In the genomic region with DNA sequence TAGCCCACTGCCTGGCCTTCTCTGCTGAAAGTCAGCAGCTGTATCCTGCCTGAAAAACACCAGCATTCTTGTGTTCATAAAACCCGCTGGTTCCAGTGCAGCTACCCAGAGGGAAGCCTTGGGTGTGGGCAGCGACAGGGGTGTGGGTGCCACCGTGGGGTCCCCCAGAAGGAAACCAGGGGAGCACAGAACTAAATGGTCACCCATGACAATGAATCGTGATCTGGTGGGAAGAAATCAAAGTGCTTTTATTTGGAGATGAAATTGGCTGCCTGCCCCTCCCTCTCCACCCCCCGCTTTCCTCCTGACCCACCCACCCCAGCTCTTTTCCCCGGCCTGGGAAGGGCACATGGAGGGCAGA, we compare ENCODE assay signal across 10 cellular contexts. TPM values are rescaled to one million over a fixed set of nuclear protein-coding genes. Genes with fewer than 3 reads are reported as not detected.
DNase-seq lines count a peak whose midpoint lies in the region; ATAC-seq, FAIRE-seq and TF ChIP-seq lines count a peak whose summit lies in the region.
"Had no signal": no experiment of that assay in that cellular context is flagged by ENCODE, and none has a peak within 500 bp of the region (broad histone marks: within the 10 kb centered on the region; RNA-seq: fewer than 3 reads in every experiment).

No MANE protein-coding gene starts in this region.

- no peak for TF ChIP-seq EP300 in sigmoid colon (IDR thresholded peaks at IDR 0.05)

- WGBS in sigmoid colon, 2 donors: 4 to 31% methylated on average over 6 of the region's 6 CpGs

- no peak for TF ChIP-seq CTCF in activated B cell treated with CpG ODN at 0.5 μM for 24 hours (IDR thresholded peaks at IDR 0.05)
- no peak for TF ChIP-seq CTCF in cardiac muscle cell (IDR thresholded peaks at IDR 0.05; ENCODE audit: low read depth, low read length)
- TF ChIP-seq CTCF in sigmoid colon (IDR thresholded peaks at IDR 0.05): no peak

- no peak overlapping the region for H3K4me3 Mint-ChIP-seq in activated B cell treated with CpG ODN at 0.5 μM for 24 hours

- H3K27ac Mint-ChIP-seq in activated B cell treated with CpG ODN at 0.5 μM for 24 hours: peak overlapping the region; percentile 22

- peaks cover 61% of the 10 kb centered on the region for H3K4me1 Mint-ChIP-seq in activated B cell treated with CpG ODN at 0.5 μM for 24 hours

- FAIRE-seq in GM18507 (lab: Jason Lieb, UNC): peak; percentile 69

- H3K27me3 ChIP-seq in cardiac muscle cell (no peaks in the 10 kb centered on the region), sigmoid colon (no peaks in the 10 kb centered on the region)

- intact Hi-C loops in activated B cell treated with CpG ODN at 0.5 μM for 24 hours (cut with micrococcal nuclease): loop anchor here (1.0 kb wide), 1 partner anchor 10 kb away; no protein-coding TSS in a partner anchor
- intact Hi-C loops in sigmoid colon (cut with DNase I): no loop called here

- H3K27ac ChIP-seq in cardiac muscle cell: peak overlapping the region; percentile 78
- H3K27ac ChIP-seq in sigmoid colon: peak overlapping the region; percentile 67 to 81 (median 75)
- H3K27ac ChIP-seq: VCaP had no signal

- ATAC-seq in activated B cell treated with CpG ODN at 0.5 μM for 24 hours (ENCODE audit: low read depth) (no peak), HG02885 (IDR thresholded peaks at IDR 0.05; ENCODE audit: poor library complexity, unreplicated experiment) (no peak), GM19035 (IDR thresholded peaks at IDR 0.05; ENCODE audit: unreplicated experiment) (no peak)

- H3K4me3 ChIP-seq in cardiac muscle cell (no peak overlapping the region), sigmoid colon (peak overlapping the region in 1 of 4 donors; percentile 27)

- POLR2A ChIA-PET in activated B cell treated with CpG ODN at 0.5 μM for 24 hours (lab: Charles Lee): interaction anchor here (0.8 kb wide), 1 partner anchor 13 kb away, joined by 3 read pairs; no protein-coding TSS in a partner anchor

- no peak for TF ChIP-seq POLR2A in sigmoid colon (IDR thresholded peaks at IDR 0.05)

- no peaks in the 10 kb centered on the region for H3K27me3 Mint-ChIP-seq in activated B cell treated with CpG ODN at 0.5 μM for 24 hours

- H3K9me3 Mint-ChIP-seq in activated B cell treated with CpG ODN at 0.5 μM for 24 hours: no peaks in the 10 kb centered on the region

- peaks cover 37% of the 10 kb centered on the region for H3K4me1 ChIP-seq in cardiac muscle cell (ENCODE audit: low read depth)
- H3K4me1 ChIP-seq in sigmoid colon: peaks cover 0 to 34% (median 20%) of the 10 kb centered on the region in 4 donors

- H3K9me3 ChIP-seq in cardiac muscle cell (ENCODE audit: low read depth) (no peaks in the 10 kb centered on the region), sigmoid colon (no peaks in the 10 kb centered on the region)

- peaks cover 12% of the 10 kb centered on the region for H3K36me3 Mint-ChIP-seq in activated B cell treated with CpG ODN at 0.5 μM for 24 hours (ENCODE audit: low read depth)

- no peak for DNase-seq in GM18507 (ENCODE audit: extremely low spot score, insufficient read length, low read depth)
- no peak for DNase-seq in activated B cell treated with CpG ODN at 0.5 μM for 24 hours
- peak in 1 of 2 donors; percentile 62 for DNase-seq in cardiac muscle cell (ENCODE audit: low read depth in 1 of 2, low spot score in 1 of 2)
- DNase-seq in sigmoid colon: peak; percentile 62
- no peak for DNase-seq in NOMO-1 treated with DMSO at 0.1 percent for 48 hours (lab: John Stamatoyannopoulos, UW; ENCODE audit: unreplicated experiment)
- DNase-seq in iPS-NIHi11 (ENCODE audit: low spot score): no peak
- DNase-seq: stimulated activated CD4-positive, alpha-beta T cell treated with anti-CD3 and anti-CD28 coated beads, Interleukin-2, amount 100 ng/mL, for 24 hours had no signal

- H3K36me3 ChIP-seq in cardiac muscle cell (no peaks in the 10 kb centered on the region), sigmoid colon (no peaks in the 10 kb centered on the region)

- CTCF ChIA-PET in activated B cell treated with CpG ODN at 0.5 μM for 24 hours (lab: Charles Lee): no interaction called here

RNA-seq across cellular contexts. Expression of a gene that starts 13.7 kb away (rescaled TPM):
- 17.5 and 20.4 TPM in 2 replicates for total RNA-seq in activated B cell treated with CpG ODN at 0.5 μM for 24 hours
- 18.1 and 26.0 TPM in 2 replicates for total RNA-seq in cardiac muscle cell
- polyA plus RNA-seq in cardiac muscle cell: 14.0 and 21.4 TPM in 2 replicates
- total RNA-seq in sigmoid colon: 10 to 100 TPM; 15.0 to 22.4 (median 17.8) TPM
- polyA plus RNA-seq in sigmoid colon: 10 to 100 TPM in 1 of 3 donors, 1 to 10 TPM in 2; 4.2 to 16.9 (median 5.4) TPM
